ENCODE assay signal across 8 cellular contexts in the genomic region with DNA sequence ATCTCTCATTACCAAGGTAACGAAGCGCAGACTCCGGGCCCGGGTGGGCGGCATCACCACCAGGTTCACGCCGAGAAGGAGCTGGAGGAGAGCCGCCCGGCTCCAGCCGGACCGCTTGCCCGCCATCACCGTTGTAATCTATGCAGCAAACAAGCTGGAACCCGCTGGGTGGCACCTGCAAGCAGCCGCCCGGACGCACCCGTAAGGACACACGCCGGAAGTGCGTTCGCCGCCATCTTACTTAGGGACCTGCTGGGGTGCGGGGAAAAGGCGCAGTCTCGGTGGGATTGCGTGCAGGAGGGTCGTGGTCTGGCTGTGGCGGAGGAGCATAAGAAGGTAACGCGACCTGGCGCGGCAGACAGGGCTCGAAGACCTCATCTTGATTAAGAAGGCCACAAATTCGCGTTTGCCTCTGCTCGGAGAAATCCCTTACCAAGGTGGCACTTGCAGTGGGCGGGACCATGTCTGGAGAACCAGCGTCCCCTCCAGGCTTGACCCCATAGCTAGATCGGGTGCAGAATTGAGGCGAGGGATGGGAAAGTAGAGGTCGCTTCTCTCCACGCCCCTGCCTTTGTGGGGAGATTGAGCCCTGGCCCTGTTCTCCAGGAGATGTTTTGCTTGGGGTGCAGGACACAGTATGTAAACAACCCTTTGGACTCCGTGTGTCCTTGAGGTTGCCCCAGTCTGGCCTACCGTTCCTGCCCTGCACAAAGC. TPM values are rescaled to one million over a fixed set of nuclear protein-coding genes. Genes with fewer than 3 reads are reported as not detected.
DNase-seq lines count a peak whose midpoint lies in the region; ATAC-seq and TF ChIP-seq lines count a peak whose summit lies in the region.

A gene with protein sequence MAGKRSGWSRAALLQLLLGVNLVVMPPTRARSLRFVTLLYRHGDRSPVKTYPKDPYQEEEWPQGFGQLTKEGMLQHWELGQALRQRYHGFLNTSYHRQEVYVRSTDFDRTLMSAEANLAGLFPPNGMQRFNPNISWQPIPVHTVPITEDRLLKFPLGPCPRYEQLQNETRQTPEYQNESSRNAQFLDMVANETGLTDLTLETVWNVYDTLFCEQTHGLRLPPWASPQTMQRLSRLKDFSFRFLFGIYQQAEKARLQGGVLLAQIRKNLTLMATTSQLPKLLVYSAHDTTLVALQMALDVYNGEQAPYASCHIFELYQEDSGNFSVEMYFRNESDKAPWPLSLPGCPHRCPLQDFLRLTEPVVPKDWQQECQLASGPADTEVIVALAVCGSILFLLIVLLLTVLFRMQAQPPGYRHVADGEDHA (minus strand): TSS at position 151 of the 714 bp plus-strand sequence. CDS start 25 bp downstream, at position 126.

- H3F3A ChIP-seq in MM.1S (ENCODE audit: insufficient read depth, low read length) = peaks cover 3% of the 10 kb centered on the region; the same call in 1 of the 2 replicates

- intact Hi-C loops in HCT116 (cut with micrococcal nuclease) (loop anchor here (2.0 kb wide), 1 partner anchor 72 kb away; a partner anchor contains a TSS), ovary (cut with DNase I) (no loop called here), thyroid gland (cut with DNase I) (loop anchor here (5.0 kb wide), 1 partner anchor 67 kb away; no protein-coding TSS in a partner anchor)

- H3K4me3 ChIP-seq in HCT116 (replicated peaks in 1 of 2; ENCODE audit: low read depth in 1 of 2, low read length in 2 of 2) = peak within 1 kb of the TSS; percentile 71 to 96
- peak within 1 kb of the TSS; percentile 96 for H3K4me3 ChIP-seq in MM.1S (ENCODE audit: low read length)
- H3K4me3 ChIP-seq in ovary = peak within 1 kb of the TSS; percentile 67
- peak within 1 kb of the TSS; percentile 23 to 78 (median 44) for H3K4me3 ChIP-seq in thyroid gland (replicated peaks in 1 of 3)

- H3K9me2 ChIP-seq in HCT116 (ENCODE audit: insufficient read depth) = no peaks in the 10 kb centered on the region
- no peaks in the 10 kb centered on the region for H3K9me2 ChIP-seq in MM.1S (replicated peaks; ENCODE audit: insufficient read depth, low read length)

- H2AFZ ChIP-seq in HCT116 (ENCODE audit: low read depth, low read length, poor library complexity, severe bottlenecking) (no peak within 1 kb of the TSS), MM.1S (ENCODE audit: low read length) (peak within 1 kb of the TSS; percentile 97)

- peak within 1 kb of the TSS; percentile 98 for H3K27ac Mint-ChIP-seq in activated naive CD4-positive, alpha-beta T cell treated with anti-CD3 and anti-CD28 coated beads, Interleukin-2, amount 50 U/mL, for 24 hours

- H3K4me1 ChIP-seq in HCT116 (ENCODE audit: control insufficient read depth in 1 of 2, insufficient read depth in 2 of 2, low read length in 2 of 2) (peaks cover 7 to 16% of the 10 kb centered on the region in 2 experiments; a peak in 2 of 4 replicates), MM.1S (ENCODE audit: low read length) (peaks cover 9% of the 10 kb centered on the region), ovary (ENCODE audit: insufficient read depth) (peaks cover 13% of the 10 kb centered on the region), thyroid gland (peaks cover 16 to 27% of the 10 kb centered on the region in 2 donors)

- POLR2A ChIA-PET in GM10248 (lab: Yijun Ruan, JAX) (interaction anchor here (0.6 to 1.8 kb wide), 8 partner anchors 10 to 167 kb away, joined by 3 to 7 read pairs (median 4); no protein-coding TSS in a partner anchor), HCT116 (lab: Charles Lee) (interaction anchor here (0.8 to 2.2 kb wide), 12 partner anchors 10 to 106 kb away, joined by 3 to 16 read pairs (median 4); a partner anchor contains a TSS)

- H3K9ac ChIP-seq in HCT116 (ENCODE audit: low read length) (peak within 1 kb of the TSS; percentile 89), MM.1S (ENCODE audit: low read length) (peak within 1 kb of the TSS; percentile 85)

- RAD21 ChIA-PET in HCT116 (lab: Charles Lee; ENCODE audit: low non-redundant PET in 1 of 2, low total read pairs in 2 of 2, uncharacterized antibody in 2 of 2, unreplicated experiment in 2 of 2) = interaction anchor here (0.7 to 1.9 kb wide), 3 partner anchors 15 to 206 kb away, joined by 3 to 7 read pairs (median 4); no protein-coding TSS in a partner anchor

- TF ChIP-seq POLR2A in HCT116 (IDR thresholded peaks at IDR 0.05; ENCODE audit: borderline replicate concordance, extremely low read depth, insufficient read depth, insufficient read length) (peak; percentile 95), ovary (IDR thresholded peaks at IDR 0.05) (peak; percentile 55), thyroid gland (IDR thresholded peaks at IDR 0.05) (peak in 1 of 2 donors; percentile 69)

- H3K36me3 ChIP-seq in HCT116 (ENCODE audit: control insufficient read depth in 1 of 2, insufficient read depth in 2 of 2, low read length in 2 of 2) (peaks cover 4 to 12% of the 10 kb centered on the region in 2 experiments; a peak in 1 of 4 replicates), MM.1S (replicated peaks; ENCODE audit: insufficient read depth, low read length) (no peaks in the 10 kb centered on the region), ovary (no peaks in the 10 kb centered on the region), thyroid gland (peaks cover 13 to 18% of the 10 kb centered on the region in 2 donors)

- DNase-seq in GM10248 (ENCODE audit: extremely low spot score) = peak; percentile 88
- DNase-seq in HCT116 (ENCODE audit: low read depth, low spot score) = peak; percentile 79
- DNase-seq in MM.1S = peak; percentile 90
- peak; percentile 87 for DNase-seq in glomerular visceral epithelial cell (ENCODE audit: extremely low spot score)
- peak; percentile 83 to 91 (median 85) for DNase-seq in ovary
- DNase-seq in thyroid gland = peak; percentile 89 to 91

- H4K20me1 ChIP-seq in HCT116 (ENCODE audit: insufficient read depth) (no peaks in the 10 kb centered on the region), MM.1S (ENCODE audit: insufficient read depth, low read length) (no peaks in the 10 kb centered on the region)

- TSS peak; percentile 87 for BruUV-seq in HCT116 (replicated peaks; lab: Mats Ljungman, UMichigan)

- H3K4me1 Mint-ChIP-seq in activated naive CD4-positive, alpha-beta T cell treated with anti-CD3 and anti-CD28 coated beads, Interleukin-2, amount 50 U/mL, for 24 hours = peaks cover 17% of the 10 kb centered on the region

- CTCF ChIA-PET in GM10248 (lab: Yijun Ruan, JAX) = interaction anchor here (0.7 to 5.8 kb wide), 14 partner anchors 10 to 605 kb away, joined by 3 to 57 read pairs (median 4); a partner anchor contains a TSS
- CTCF ChIA-PET in HCT116 (lab: Charles Lee) = interaction anchor here (0.6 to 2.2 kb wide), 8 partner anchors 9 to 205 kb away, joined by 3 to 9 read pairs (median 4); a partner anchor contains a TSS

- H3K36me3 Mint-ChIP-seq in activated naive CD4-positive, alpha-beta T cell treated with anti-CD3 and anti-CD28 coated beads, Interleukin-2, amount 50 U/mL, for 24 hours = no peaks in the 10 kb centered on the region

- ATAC-seq in HCT116 (peak; percentile 91), SK-N-SH treated with all-trans-retinoic acid at 6 μM for 48 hours (peak; percentile 97)

- peak within 1 kb of the TSS; percentile 90 for H3K4me2 ChIP-seq in HCT116 (ENCODE audit: low read length)
- peak within 1 kb of the TSS; percentile 96 for H3K4me2 ChIP-seq in MM.1S (ENCODE audit: low read depth, low read length)

- TF ChIP-seq RAD21 in HCT116 (IDR thresholded peaks at IDR 0.05; ENCODE audit: low read depth) = peak; percentile 41

- H3K27me3 Mint-ChIP-seq in activated naive CD4-positive, alpha-beta T cell treated with anti-CD3 and anti-CD28 coated beads, Interleukin-2, amount 50 U/mL, for 24 hours = no peaks in the 10 kb centered on the region

- peak; percentile 58 for TF ChIP-seq CTCF in GM10248 (IDR thresholded peaks at IDR 0.05; ENCODE audit: control extremely low read depth, extremely low read depth, low read depth, missing control alignments)
- 0 out of 6 replicates have a peak, but pooled peaks of 2 of the 3 experiments have one; percentile 16 to 28 for TF ChIP-seq CTCF in HCT116 (IDR thresholded peaks at IDR 0.05 in 2 of 3, conservative IDR thresholded peaks at IDR 0.05 in 1 of 3; ENCODE audit: borderline replicate concordance in 1 of 3, insufficient read depth in 1 of 3, low read depth in 2 of 3, low read length in 2 of 3)
- peak; percentile 39 for TF ChIP-seq CTCF in MM.1S (IDR thresholded peaks at IDR 0.05; ENCODE audit: low read length)
- peak in 1 of 3 donors; percentile 38 for TF ChIP-seq CTCF in ovary (IDR thresholded peaks at IDR 0.05)
- peak in 3 of 6 experiments; percentile 25 to 44 (median 39) for TF ChIP-seq CTCF in thyroid gland (IDR thresholded peaks at IDR 0.05)

- WGBS in ovary, 3 donors = 0% methylated on average over 36 to 45 of the region's 45 CpGs
- 1% methylated on average over 18 to 43 of the region's 45 CpGs for WGBS in thyroid gland, 2 donors

- H3K27me3 ChIP-seq in HCT116 (ENCODE audit: insufficient read depth, low read length) = no peaks in the 10 kb centered on the region
- no peaks in the 10 kb centered on the region for H3K27me3 ChIP-seq in MM.1S (replicated peaks; ENCODE audit: insufficient read depth, low read length)
- H3K27me3 ChIP-seq in ovary = no peaks in the 10 kb centered on the region
- H3K27me3 ChIP-seq in thyroid gland = no peaks in the 10 kb centered on the region

- H3K9me3 Mint-ChIP-seq in activated naive CD4-positive, alpha-beta T cell treated with anti-CD3 and anti-CD28 coated beads, Interleukin-2, amount 50 U/mL, for 24 hours = no peaks in the 10 kb centered on the region

- H3K27ac ChIP-seq in HCT116 (ENCODE audit: low read depth, low read length) (peak within 1 kb of the TSS; percentile 73), MM.1S (ENCODE audit: low read length) (peak within 1 kb of the TSS; percentile 57), ovary (peak within 1 kb of the TSS; percentile 40 to 65), thyroid gland (peak within 1 kb of the TSS; percentile 23 to 88 (median 81))

- H3K79me2 ChIP-seq in HCT116 (ENCODE audit: insufficient read depth, low read length) = peaks cover 33% of the 10 kb centered on the region
- peaks cover 26% of the 10 kb centered on the region for H3K79me2 ChIP-seq in MM.1S (ENCODE audit: low read length)

- no peak for TF ChIP-seq EP300 in ovary (IDR thresholded peaks at IDR 0.05)

- peak within 1 kb of the TSS; percentile 97 for H3K4me3 Mint-ChIP-seq in activated naive CD4-positive, alpha-beta T cell treated with anti-CD3 and anti-CD28 coated beads, Interleukin-2, amount 50 U/mL, for 24 hours

- H3K9me3 ChIP-seq in HCT116 (ENCODE audit: control insufficient read depth in 1 of 2, insufficient read depth in 1 of 2, low read depth in 1 of 2, low read length in 2 of 2) (no peaks in the 10 kb centered on the region), MM.1S (replicated peaks; ENCODE audit: insufficient read depth, low read length) (no peaks in the 10 kb centered on the region), ovary (no peaks in the 10 kb centered on the region), thyroid gland (no peaks in the 10 kb centered on the region)

TF ChIP-seq in HCT116, 20 proteins besides CTCF, POLR2A, EP300 and RAD21 (continues in another document):
- peak; percentile 97 for TF ChIP-seq POLR2AphosphoS5 (IDR thresholded peaks at IDR 0.05; ENCODE audit: low read depth, low read length)

TF ChIP-seq in SK-N-SH treated with all-trans-retinoic acid at 6 μM for 48 hours, 23 proteins besides CTCF, POLR2A, EP300 and RAD21 (continues in another document):
- peak; percentile 69; the same call in 1 of the 2 replicates for TF ChIP-seq SNAI2 (CRISPR knock-in tag; IDR thresholded peaks at IDR 0.05)

RNA-seq across cellular contexts. Expression of the gene that starts here (rescaled TPM):
- total RNA-seq in HCT116 (2021; ENCODE audit: unreplicated experiment) (21.5 TPM), ovary (10 to 100 TPM; 15.1 to 25.5 (median 18.7) TPM), thyroid gland (10 to 100 TPM; 32.4 to 98.5 (median 73.3) TPM)
- polyA plus RNA-seq in HCT116 (2012) = 18.0 and 19.6 TPM in 2 replicates
- polyA plus RNA-seq in ovary = 10 to 100 TPM; 14.7 to 20.1 TPM

Comparison
In these comparisons a context has a peak if more than half of its experiments do, and no peak if none do; other contexts are left out.
1. Peak in every context shown above with its lines: DNase-seq, ATAC-seq, H3K4me3 ChIP-seq and H3K27ac ChIP-seq.
2. H3K4me3 ChIP-seq: peak in every context shown above with its lines; median percentile 96 in MM.1S; 84 in HCT116; 67 in ovary; 44 in thyroid gland.
3. intact Hi-C loops: an anchor here in HCT116 (2.0 kb wide) and thyroid gland (5.0 kb wide); none called in ovary.